1 cellular context compared by ENCODE assay signal in genomic region chr19:4547303-4548237, GRCh38.
TF ChIP-seq lines count a peak whose summit lies in the region.

No MANE protein-coding gene starts in this region.

TF ChIP-seq in K562, 482 proteins besides CTCF, POLR2A, EP300 and RAD21:
- TF ChIP-seq NFIC (IDR thresholded peaks at IDR 0.05) = peak; percentile 37
- TF ChIP-seq CEBPB (tag; IDR thresholded peaks at IDR 0.05) = no peak
- TF ChIP-seq RBBP5 (IDR thresholded peaks at IDR 0.05; ENCODE audit: borderline replicate concordance, insufficient read depth, low read length, poor library complexity, severe bottlenecking) = no peak
- peak; percentile 82 for TF ChIP-seq BCOR (IDR thresholded peaks at IDR 0.05)
- TF ChIP-seq KDM1A (IDR thresholded peaks at IDR 0.05) = peak; percentile 49 to 83; a peak in 3 of 4 replicates
- TF ChIP-seq RBM25 (IDR thresholded peaks at IDR 0.05; ENCODE audit: low read depth, low read length, severe bottlenecking) = peak; percentile 66
- peak; percentile 58; the same call in 1 of the 2 replicates for TF ChIP-seq HDAC2 (IDR thresholded peaks at IDR 0.05)
- TF ChIP-seq ZFP36 (IDR thresholded peaks at IDR 0.05; ENCODE audit: low read depth, low read length, partially characterized antibody) = peak; percentile 90
- TF ChIP-seq SMARCA5 (IDR thresholded peaks at IDR 0.05) = peak; percentile 88
- 0 out of 2 replicates have a peak, but pooled peaks have one; percentile 24 for TF ChIP-seq POLR2G (IDR thresholded peaks at IDR 0.05; ENCODE audit: low read depth, low read length)
- no peak for TF ChIP-seq SMAD3 (CRISPR knock-in tag; conservative IDR thresholded peaks at IDR 0.05)
- peak; percentile 19; the same call in 1 of the 2 replicates for TF ChIP-seq TFAP4 (CRISPR knock-in tag; IDR thresholded peaks at IDR 0.05; ENCODE audit: borderline replicate concordance)
- TF ChIP-seq RCOR1 (IDR thresholded peaks at IDR 0.05; ENCODE audit: borderline replicate concordance in 1 of 2, low read depth in 2 of 2, low read length in 2 of 2) = 0 out of 4 replicates have a peak, but pooled peaks of 1 of the 2 experiments have one; percentile 16
- TF ChIP-seq RBFOX2 (IDR thresholded peaks at IDR 0.05; ENCODE audit: low read depth, low read length) = no peak
- peak; percentile 81 for TF ChIP-seq ZNF263 (CRISPR knock-in tag; IDR thresholded peaks at IDR 0.05; ENCODE audit: borderline replicate concordance)
- 0 out of 2 replicates have a peak, but pooled peaks have one; percentile 73 for TF ChIP-seq PTBP1 (IDR thresholded peaks at IDR 0.05; ENCODE audit: low read depth, low read length)
- TF ChIP-seq HOMEZ (CRISPR knock-in tag; IDR thresholded peaks at IDR 0.05) = no peak
- TF ChIP-seq CHD1 (IDR thresholded peaks at IDR 0.05; ENCODE audit: low read length) = no peak
- no peak for TF ChIP-seq ELK1 (CRISPR knock-in tag; IDR thresholded peaks at IDR 0.05)
- TF ChIP-seq HMGXB4 (CRISPR knock-in tag; IDR thresholded peaks at IDR 0.05) = no peak
- peak; percentile 70; the same call in 1 of the 2 replicates for TF ChIP-seq ESRRA (IDR thresholded peaks at IDR 0.05; ENCODE audit: borderline replicate concordance, low read depth)
- TF ChIP-seq, protein P1, sequence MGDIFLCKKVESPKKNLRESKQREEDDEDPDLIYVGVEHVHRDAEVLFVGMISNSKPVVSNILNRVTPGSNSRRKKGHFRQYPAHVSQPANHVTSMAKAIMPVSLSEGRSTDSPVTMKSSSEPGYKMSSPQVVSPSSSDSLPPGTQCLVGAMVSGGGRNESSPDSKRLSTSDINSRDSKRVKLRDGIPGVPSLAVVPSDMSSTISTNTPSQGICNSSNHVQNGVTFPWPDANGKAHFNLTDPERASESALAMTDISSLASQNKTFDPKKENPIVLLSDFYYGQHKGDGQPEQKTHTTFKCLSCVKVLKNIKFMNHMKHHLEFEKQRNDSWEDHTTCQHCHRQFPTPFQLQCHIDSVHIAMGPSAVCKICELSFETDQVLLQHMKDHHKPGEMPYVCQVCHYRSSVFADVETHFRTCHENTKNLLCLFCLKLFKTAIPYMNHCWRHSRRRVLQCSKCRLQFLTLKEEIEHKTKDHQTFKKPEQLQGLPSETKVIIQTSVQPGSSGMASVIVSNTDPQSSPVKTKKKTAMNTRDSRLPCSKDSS (IDR thresholded peaks at IDR 0.05; ENCODE audit: low read depth, partially characterized antibody) = no peak
